Comparison of ENCODE assay signal across 20 cellular contexts in genomic region chr7:4139656-4140320, GRCh38.
"Had no signal": no experiment of that assay in that cellular context is flagged by ENCODE, and none has a peak within 500 bp of the region (broad histone marks: within the 10 kb centered on the region; RNA-seq: fewer than 3 reads in every experiment).

No MANE protein-coding gene starts in this region.

- H3K4me1 ChIP-seq: prostate gland had no signal

- DNase-seq: activated CD4-positive, alpha-beta memory T cell treated with anti-CD3 and anti-CD28 coated beads for 36 hours; activated CD4-positive, alpha-beta T cell treated with anti-CD3 and anti-CD28 coated beads for 4 hours; activated CD8-positive, alpha-beta memory T cell treated with anti-CD3 and anti-CD28 coated beads, Interleukin-2, amount 10 ng/mL, durations not matched to agents 7 days and 5 days; activated naive CD4-positive, alpha-beta T cell treated with anti-CD3 and anti-CD28 coated beads for 36 hours; brain microvascular endothelial cell; heart right ventricle; immature natural killer cell; right cardiac atrium; small intestine; stimulated activated CD4-positive, alpha-beta T cell treated with anti-CD3 and anti-CD28 coated beads, Interleukin-4, amount 100 ng/mL, for 24 hours; stomach; T-cell had no signal

- ATAC-seq: activated CD8-positive, alpha-beta memory T cell treated with anti-CD3 and anti-CD28 coated beads, Interleukin-2, amount 10 ng/mL, durations not matched to agents 7 days and 5 days; esophagus mucosa; gastroesophageal sphincter; natural killer cell treated with Interleukin-12 subunit alpha and Interleukin-12 subunit beta and Interleukin-15 and Interleukin-18, amount 100 ng/mL, for 72 hours; right cardiac atrium; stimulated activated effector memory CD8-positive, alpha-beta T cell treated with anti-CD3 and anti-CD28 coated beads, Interleukin-12 subunit alpha, Interleukin-12 subunit beta, amount 100 ng/mL, for 72 hours; T-cell; WTC11 had no signal

- H3K4me3 Mint-ChIP-seq: activated CD4-positive, alpha-beta memory T cell treated with anti-CD3 and anti-CD28 coated beads for 36 hours; activated CD8-positive, alpha-beta memory T cell treated with anti-CD3 and anti-CD28 coated beads, Interleukin-2, amount 10 ng/mL, durations not matched to agents 7 days and 5 days; activated naive CD4-positive, alpha-beta T cell treated with anti-CD3 and anti-CD28 coated beads for 36 hours; central memory CD8-positive, alpha-beta T cell; natural killer cell treated with Interleukin-12 subunit alpha and Interleukin-12 subunit beta and Interleukin-15 and Interleukin-18, amount 100 ng/mL, for 72 hours; stimulated activated effector memory CD8-positive, alpha-beta T cell treated with anti-CD3 and anti-CD28 coated beads, Interleukin-12 subunit alpha, Interleukin-12 subunit beta, amount 100 ng/mL, for 72 hours; T-cell; WTC11 had no signal

- H3K27me3 ChIP-seq: brain microvascular endothelial cell had no signal

- H3K4me1 Mint-ChIP-seq: activated CD8-positive, alpha-beta memory T cell treated with anti-CD3 and anti-CD28 coated beads, Interleukin-2, amount 10 ng/mL, durations not matched to agents 7 days and 5 days; central memory CD8-positive, alpha-beta T cell; immature natural killer cell had no signal

- H3K36me3 Mint-ChIP-seq: activated CD4-positive, alpha-beta memory T cell treated with anti-CD3 and anti-CD28 coated beads for 36 hours; activated CD8-positive, alpha-beta memory T cell treated with anti-CD3 and anti-CD28 coated beads, Interleukin-2, amount 10 ng/mL, durations not matched to agents 7 days and 5 days; immature natural killer cell; natural killer cell treated with Interleukin-12 subunit alpha and Interleukin-12 subunit beta and Interleukin-15 and Interleukin-18, amount 100 ng/mL, for 72 hours; stimulated activated effector memory CD8-positive, alpha-beta T cell treated with anti-CD3 and anti-CD28 coated beads, Interleukin-12 subunit alpha, Interleukin-12 subunit beta, amount 100 ng/mL, for 72 hours; T-cell; WTC11 had no signal

- H3K36me3 ChIP-seq: brain microvascular endothelial cell, gastroesophageal sphincter, heart right ventricle, prostate gland, stomach had no signal

- H3K9me3 ChIP-seq: gastroesophageal sphincter, heart right ventricle, prostate gland, stomach had no signal

- H3K27me3 Mint-ChIP-seq: activated CD8-positive, alpha-beta memory T cell treated with anti-CD3 and anti-CD28 coated beads, Interleukin-2, amount 10 ng/mL, durations not matched to agents 7 days and 5 days had no signal

- H3K27ac Mint-ChIP-seq: activated CD4-positive, alpha-beta memory T cell treated with anti-CD3 and anti-CD28 coated beads for 36 hours; activated CD8-positive, alpha-beta memory T cell treated with anti-CD3 and anti-CD28 coated beads, Interleukin-2, amount 10 ng/mL, durations not matched to agents 7 days and 5 days; activated naive CD4-positive, alpha-beta T cell treated with anti-CD3 and anti-CD28 coated beads for 36 hours; immature natural killer cell; natural killer cell treated with Interleukin-12 subunit alpha and Interleukin-12 subunit beta and Interleukin-15 and Interleukin-18, amount 100 ng/mL, for 72 hours; stimulated activated effector memory CD8-positive, alpha-beta T cell treated with anti-CD3 and anti-CD28 coated beads, Interleukin-12 subunit alpha, Interleukin-12 subunit beta, amount 100 ng/mL, for 72 hours; T-cell had no signal

- H3K9me3 Mint-ChIP-seq: activated CD4-positive, alpha-beta memory T cell treated with anti-CD3 and anti-CD28 coated beads for 36 hours; activated naive CD4-positive, alpha-beta T cell treated with anti-CD3 and anti-CD28 coated beads for 36 hours; central memory CD8-positive, alpha-beta T cell; natural killer cell treated with Interleukin-12 subunit alpha and Interleukin-12 subunit beta and Interleukin-15 and Interleukin-18, amount 100 ng/mL, for 72 hours; stimulated activated effector memory CD8-positive, alpha-beta T cell treated with anti-CD3 and anti-CD28 coated beads, Interleukin-12 subunit alpha, Interleukin-12 subunit beta, amount 100 ng/mL, for 72 hours; T-cell; WTC11 had no signal

- H3K27ac ChIP-seq: brain microvascular endothelial cell, coronary artery, gastroesophageal sphincter, heart right ventricle, prostate gland, stomach had no signal

- H3K4me3 ChIP-seq: coronary artery, gastroesophageal sphincter, heart right ventricle, prostate gland, stomach had no signal
